1 cellular context compared by ENCODE assay signal in the genomic region with DNA sequence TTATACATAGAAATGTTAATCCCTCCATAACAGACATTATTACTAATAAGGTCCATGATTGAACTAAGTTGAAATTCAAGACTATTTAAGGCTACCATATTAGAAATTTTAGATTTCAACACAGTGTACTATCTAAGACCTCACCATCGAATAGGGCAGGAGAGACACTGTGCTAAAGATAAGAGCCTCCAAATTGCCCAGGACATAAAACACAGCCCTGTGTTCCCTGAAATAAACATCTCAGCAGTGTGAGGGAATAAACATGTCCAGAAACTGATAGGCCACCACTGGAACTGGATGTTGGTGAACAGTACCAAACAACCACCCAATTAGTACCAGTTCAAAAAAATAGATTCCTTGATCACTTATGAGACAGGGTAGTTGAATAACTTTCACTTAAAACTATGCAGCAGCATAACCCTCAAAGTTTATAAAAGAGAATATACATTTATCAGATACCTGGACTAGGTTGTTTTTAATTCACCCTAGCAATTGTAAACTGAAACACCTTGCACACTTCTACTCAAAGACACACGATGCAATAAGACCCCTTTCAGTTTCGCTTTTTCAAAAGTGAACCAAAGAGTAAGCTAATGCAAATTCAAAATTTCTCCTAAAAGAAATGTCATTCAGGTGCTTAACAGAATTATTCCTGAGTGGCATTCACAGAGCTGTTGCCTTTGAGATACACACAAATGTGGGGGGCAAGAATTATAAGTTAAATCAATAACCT.
TF ChIP-seq lines count a peak whose summit lies in the region.

No MANE protein-coding gene starts in this region.

TF ChIP-seq in GM12878, 131 proteins besides CTCF, POLR2A, EP300 and RAD21 (continued from another document):
- TF ChIP-seq, protein P1, sequence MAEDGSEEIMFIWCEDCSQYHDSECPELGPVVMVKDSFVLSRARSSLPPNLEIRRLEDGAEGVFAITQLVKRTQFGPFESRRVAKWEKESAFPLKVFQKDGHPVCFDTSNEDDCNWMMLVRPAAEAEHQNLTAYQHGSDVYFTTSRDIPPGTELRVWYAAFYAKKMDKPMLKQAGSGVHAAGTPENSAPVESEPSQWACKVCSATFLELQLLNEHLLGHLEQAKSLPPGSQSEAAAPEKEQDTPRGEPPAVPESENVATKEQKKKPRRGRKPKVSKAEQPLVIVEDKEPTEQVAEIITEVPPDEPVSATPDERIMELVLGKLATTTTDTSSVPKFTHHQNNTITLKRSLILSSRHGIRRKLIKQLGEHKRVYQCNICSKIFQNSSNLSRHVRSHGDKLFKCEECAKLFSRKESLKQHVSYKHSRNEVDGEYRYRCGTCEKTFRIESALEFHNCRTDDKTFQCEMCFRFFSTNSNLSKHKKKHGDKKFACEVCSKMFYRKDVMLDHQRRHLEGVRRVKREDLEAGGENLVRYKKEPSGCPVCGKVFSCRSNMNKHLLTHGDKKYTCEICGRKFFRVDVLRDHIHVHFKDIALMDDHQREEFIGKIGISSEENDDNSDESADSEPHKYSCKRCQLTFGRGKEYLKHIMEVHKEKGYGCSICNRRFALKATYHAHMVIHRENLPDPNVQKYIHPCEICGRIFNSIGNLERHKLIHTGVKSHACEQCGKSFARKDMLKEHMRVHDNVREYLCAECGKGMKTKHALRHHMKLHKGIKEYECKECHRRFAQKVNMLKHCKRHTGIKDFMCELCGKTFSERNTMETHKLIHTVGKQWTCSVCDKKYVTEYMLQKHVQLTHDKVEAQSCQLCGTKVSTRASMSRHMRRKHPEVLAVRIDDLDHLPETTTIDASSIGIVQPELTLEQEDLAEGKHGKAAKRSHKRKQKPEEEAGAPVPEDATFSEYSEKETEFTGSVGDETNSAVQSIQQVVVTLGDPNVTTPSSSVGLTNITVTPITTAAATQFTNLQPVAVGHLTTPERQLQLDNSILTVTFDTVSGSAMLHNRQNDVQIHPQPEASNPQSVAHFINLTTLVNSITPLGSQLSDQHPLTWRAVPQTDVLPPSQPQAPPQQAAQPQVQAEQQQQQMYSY (CRISPR knock-in tag; IDR thresholded peaks at IDR 0.05) = no peak
- TF ChIP-seq, protein P2, sequence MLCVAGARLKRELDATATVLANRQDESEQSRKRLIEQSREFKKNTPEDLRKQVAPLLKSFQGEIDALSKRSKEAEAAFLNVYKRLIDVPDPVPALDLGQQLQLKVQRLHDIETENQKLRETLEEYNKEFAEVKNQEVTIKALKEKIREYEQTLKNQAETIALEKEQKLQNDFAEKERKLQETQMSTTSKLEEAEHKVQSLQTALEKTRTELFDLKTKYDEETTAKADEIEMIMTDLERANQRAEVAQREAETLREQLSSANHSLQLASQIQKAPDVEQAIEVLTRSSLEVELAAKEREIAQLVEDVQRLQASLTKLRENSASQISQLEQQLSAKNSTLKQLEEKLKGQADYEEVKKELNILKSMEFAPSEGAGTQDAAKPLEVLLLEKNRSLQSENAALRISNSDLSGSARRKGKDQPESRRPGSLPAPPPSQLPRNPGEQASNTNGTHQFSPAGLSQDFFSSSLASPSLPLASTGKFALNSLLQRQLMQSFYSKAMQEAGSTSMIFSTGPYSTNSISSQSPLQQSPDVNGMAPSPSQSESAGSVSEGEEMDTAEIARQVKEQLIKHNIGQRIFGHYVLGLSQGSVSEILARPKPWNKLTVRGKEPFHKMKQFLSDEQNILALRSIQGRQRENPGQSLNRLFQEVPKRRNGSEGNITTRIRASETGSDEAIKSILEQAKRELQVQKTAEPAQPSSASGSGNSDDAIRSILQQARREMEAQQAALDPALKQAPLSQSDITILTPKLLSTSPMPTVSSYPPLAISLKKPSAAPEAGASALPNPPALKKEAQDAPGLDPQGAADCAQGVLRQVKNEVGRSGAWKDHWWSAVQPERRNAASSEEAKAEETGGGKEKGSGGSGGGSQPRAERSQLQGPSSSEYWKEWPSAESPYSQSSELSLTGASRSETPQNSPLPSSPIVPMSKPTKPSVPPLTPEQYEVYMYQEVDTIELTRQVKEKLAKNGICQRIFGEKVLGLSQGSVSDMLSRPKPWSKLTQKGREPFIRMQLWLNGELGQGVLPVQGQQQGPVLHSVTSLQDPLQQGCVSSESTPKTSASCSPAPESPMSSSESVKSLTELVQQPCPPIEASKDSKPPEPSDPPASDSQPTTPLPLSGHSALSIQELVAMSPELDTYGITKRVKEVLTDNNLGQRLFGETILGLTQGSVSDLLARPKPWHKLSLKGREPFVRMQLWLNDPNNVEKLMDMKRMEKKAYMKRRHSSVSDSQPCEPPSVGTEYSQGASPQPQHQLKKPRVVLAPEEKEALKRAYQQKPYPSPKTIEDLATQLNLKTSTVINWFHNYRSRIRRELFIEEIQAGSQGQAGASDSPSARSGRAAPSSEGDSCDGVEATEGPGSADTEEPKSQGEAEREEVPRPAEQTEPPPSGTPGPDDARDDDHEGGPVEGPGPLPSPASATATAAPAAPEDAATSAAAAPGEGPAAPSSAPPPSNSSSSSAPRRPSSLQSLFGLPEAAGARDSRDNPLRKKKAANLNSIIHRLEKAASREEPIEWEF (IDR thresholded peaks at IDR 0.05; ENCODE audit: insufficient replicate concordance, low read depth, low read length) = no peak
